Comparison of ENCODE assay signal across 27 cellular contexts in the genomic region with DNA sequence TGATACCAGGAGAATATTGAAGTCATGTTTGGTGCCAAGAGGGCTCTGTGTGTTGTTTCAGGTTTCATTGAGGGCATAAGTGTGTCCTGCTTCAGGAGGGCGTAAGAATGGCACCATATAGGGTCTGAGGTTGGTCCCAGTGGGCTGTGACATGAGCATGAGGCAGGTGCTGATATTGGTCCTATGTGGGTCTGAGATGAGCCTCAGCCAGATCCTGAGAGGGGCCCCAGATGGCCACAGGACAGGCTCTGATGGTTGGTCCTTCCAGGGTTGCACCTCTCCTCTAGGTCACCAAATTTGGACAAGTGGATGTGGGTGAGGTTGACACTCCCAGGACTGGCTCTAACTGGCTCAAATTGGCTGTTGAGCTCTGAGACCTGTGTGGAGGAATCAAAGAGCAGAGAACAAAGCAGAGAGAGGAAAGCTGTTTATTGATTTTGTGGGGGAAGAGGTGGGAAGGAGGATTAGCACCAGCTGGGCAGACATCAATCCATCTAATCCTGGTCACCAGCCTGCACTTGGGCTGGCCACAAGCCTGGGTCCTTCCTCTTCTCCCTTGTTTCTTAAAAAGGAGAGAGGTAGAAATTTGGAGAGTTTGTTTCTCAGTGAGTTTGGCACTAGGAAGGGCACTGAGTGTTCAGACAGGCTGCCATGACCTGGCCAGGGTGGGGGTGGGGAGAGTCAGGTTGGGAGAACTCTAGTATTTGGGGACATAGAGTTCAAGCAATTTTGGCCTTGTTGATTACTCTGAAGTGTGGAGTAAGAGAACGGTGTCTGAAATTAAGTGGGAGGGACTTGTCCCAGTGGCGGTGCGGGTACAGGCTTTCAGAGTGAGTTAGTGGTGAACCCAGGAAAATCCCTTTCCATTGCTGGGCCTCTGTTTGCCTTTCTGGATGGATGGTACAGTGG. TPM values are rescaled to one million over a fixed set of nuclear protein-coding genes. Genes with fewer than 3 reads are reported as not detected.
"Had no signal": no experiment of that assay in that cellular context is flagged by ENCODE, and none has a peak within 500 bp of the region (broad histone marks: within the 10 kb centered on the region; RNA-seq: fewer than 3 reads in every experiment).

No MANE protein-coding gene starts in this region.

- H3K9me3 ChIP-seq: adrenal gland had no signal

- DNase-seq: activated CD4-positive, alpha-beta T cell treated with anti-CD3 and anti-CD28 coated beads for 4 hours; activated CD8-positive, alpha-beta memory T cell treated with anti-CD3 and anti-CD28 coated beads, Interleukin-2, amount 10 ng/mL, durations not matched to agents 7 days and 5 days; activated CD8-positive, alpha-beta T cell treated with anti-CD3 and anti-CD28 coated beads, Interleukin-2, amount 10 ng/mL, durations not matched to agents 7 days and 5 days; activated gamma-delta T cell; activated naive CD4-positive, alpha-beta T cell treated with anti-CD3 and anti-CD28 coated beads, Interleukin-2, amount 50 U/mL, for 16 hours; activated naive CD8-positive, alpha-beta T cell treated with anti-CD3 and anti-CD28 coated beads, Interleukin-2, amount 10 ng/mL, durations not matched to agents 7 days and 5 days; activated T-cell treated with anti-CD3 and anti-CD28 coated beads, Interleukin-2, amount 50 U/mL, for 4 hours; anterior cingulate cortex; MM.1S; NCI-H1105; NCI-H1436 treated with DMSO at 0.1 percent for 48 hours; NCI-H187 treated with DMSO at 0.1 percent for 48 hours; NCI-H2171; NCI-H2227 treated with DMSO at 0.1 percent for 48 hours; NCI-H446 treated with DMSO at 0.1 percent for 48 hours; NCI-H524 treated with DMSO at 0.1 percent for 48 hours; NCI-H748 treated with DMSO at 0.1 percent for 48 hours; SIG-M5; T-helper 1 cell had no signal

- H3K4me1 ChIP-seq: adrenal gland had no signal

- H3K27ac ChIP-seq: adrenal gland, SK-N-MC, VCaP had no signal

- H3K4me1 Mint-ChIP-seq: activated naive CD8-positive, alpha-beta T cell treated with anti-CD3 and anti-CD28 coated beads, Interleukin-2, amount 10 ng/mL, durations not matched to agents 7 days and 5 days had no signal

- H3K4me3 ChIP-seq: adrenal gland, SK-N-MC had no signal

- H3K36me3 ChIP-seq: adrenal gland had no signal

- H3K27ac Mint-ChIP-seq: activated CD8-positive, alpha-beta memory T cell treated with anti-CD3 and anti-CD28 coated beads, Interleukin-2, amount 10 ng/mL, durations not matched to agents 7 days and 5 days; activated CD8-positive, alpha-beta T cell treated with anti-CD3 and anti-CD28 coated beads, Interleukin-2, amount 10 ng/mL, durations not matched to agents 7 days and 5 days; activated naive CD8-positive, alpha-beta T cell treated with anti-CD3 and anti-CD28 coated beads, Interleukin-2, amount 10 ng/mL, durations not matched to agents 7 days and 5 days had no signal

- H3K4me3 Mint-ChIP-seq: activated CD8-positive, alpha-beta memory T cell treated with anti-CD3 and anti-CD28 coated beads, Interleukin-2, amount 10 ng/mL, durations not matched to agents 7 days and 5 days; activated CD8-positive, alpha-beta T cell treated with anti-CD3 and anti-CD28 coated beads, Interleukin-2, amount 10 ng/mL, durations not matched to agents 7 days and 5 days; activated naive CD8-positive, alpha-beta T cell treated with anti-CD3 and anti-CD28 coated beads, Interleukin-2, amount 10 ng/mL, durations not matched to agents 7 days and 5 days; activated T-cell treated with anti-CD3 and anti-CD28 coated beads, Interleukin-2, amount 50 U/mL, for 4 hours had no signal

- ATAC-seq: activated CD8-positive, alpha-beta memory T cell treated with anti-CD3 and anti-CD28 coated beads, Interleukin-2, amount 10 ng/mL, durations not matched to agents 7 days and 5 days; activated CD8-positive, alpha-beta T cell treated with anti-CD3 and anti-CD28 coated beads, Interleukin-2, amount 10 ng/mL, durations not matched to agents 7 days and 5 days; activated T-cell treated with anti-CD3 and anti-CD28 coated beads, Interleukin-2, amount 50 U/mL, for 4 hours had no signal

RNA-seq across cellular contexts. Expression of a gene that starts 38.7 kb away (rescaled TPM):
- total RNA-seq: activated CD8-positive, alpha-beta memory T cell treated with anti-CD3 and anti-CD28 coated beads, Interleukin-2, amount 10 ng/mL, durations not matched to agents 7 days and 5 days; activated CD8-positive, alpha-beta T cell treated with anti-CD3 and anti-CD28 coated beads, Interleukin-2, amount 10 ng/mL, durations not matched to agents 7 days and 5 days; activated naive CD8-positive, alpha-beta T cell treated with anti-CD3 and anti-CD28 coated beads, Interleukin-2, amount 10 ng/mL, durations not matched to agents 7 days and 5 days; cardiac septum; chondrocyte; OCI-LY7; RPMI7951; T-helper 2 cell treated with Interferon-gamma antibody and Interleukin-4, amounts not matched to agents 100 ng/mL and 5 ng/mL, for 36 hours had no signal

RNA-seq across cellular contexts. Expression of a gene that starts 58.5 kb away (rescaled TPM):
- total RNA-seq: activated CD8-positive, alpha-beta memory T cell treated with anti-CD3 and anti-CD28 coated beads, Interleukin-2, amount 10 ng/mL, durations not matched to agents 7 days and 5 days; activated CD8-positive, alpha-beta T cell treated with anti-CD3 and anti-CD28 coated beads, Interleukin-2, amount 10 ng/mL, durations not matched to agents 7 days and 5 days; activated naive CD8-positive, alpha-beta T cell treated with anti-CD3 and anti-CD28 coated beads, Interleukin-2, amount 10 ng/mL, durations not matched to agents 7 days and 5 days; activated T-cell treated with anti-CD3 and anti-CD28 coated beads, Interleukin-2, amount 50 U/mL, for 4 hours; adrenal gland; cardiac septum; chondrocyte; OCI-LY7; RPMI7951; T-helper 2 cell treated with Interferon-gamma antibody and Interleukin-4, amounts not matched to agents 100 ng/mL and 5 ng/mL, for 36 hours had no signal
- polyA plus RNA-seq: adrenal gland had no signal
